ENCODE assay signal across 1 cellular context in genomic region chr16:30649725-30650368, GRCh38.
TF ChIP-seq lines count a peak whose summit lies in the region.

No MANE protein-coding gene starts in this region.

TF ChIP-seq in IMR-90, 13 proteins besides CTCF, POLR2A, EP300 and RAD21:
- no peak for TF ChIP-seq RFX5 (IDR thresholded peaks at IDR 0.05; ENCODE audit: low read depth, low read length)
- TF ChIP-seq FOS (IDR thresholded peaks at IDR 0.05; ENCODE audit: low read depth, low read length), result no peak
- TF ChIP-seq MXI1 (IDR thresholded peaks at IDR 0.05; ENCODE audit: borderline replicate concordance, low read depth, low read length), result no peak
- TF ChIP-seq MAZ (IDR thresholded peaks at IDR 0.05; ENCODE audit: borderline replicate concordance, low read depth, low read length), result no peak
- TF ChIP-seq BHLHE40 (IDR thresholded peaks at IDR 0.05; ENCODE audit: low read depth, low read length), result no peak
- TF ChIP-seq SMC3 (IDR thresholded peaks at IDR 0.05; ENCODE audit: low read depth, low read length), result no peak
- no peak for TF ChIP-seq MAFK (IDR thresholded peaks at IDR 0.05; ENCODE audit: low read depth, low read length)
- TF ChIP-seq CEBPB (IDR thresholded peaks at IDR 0.05; ENCODE audit: low read depth, low read length), result no peak
- no peak for TF ChIP-seq ELK1 (IDR thresholded peaks at IDR 0.05; ENCODE audit: borderline replicate concordance, low read depth, low read length)
- no peak for TF ChIP-seq RCOR1 (IDR thresholded peaks at IDR 0.05; ENCODE audit: insufficient replicate concordance, low read length)
- no peak for TF ChIP-seq USF2 (IDR thresholded peaks at IDR 0.05; ENCODE audit: low read depth, low read length)
- no peak for TF ChIP-seq CHD1 (IDR thresholded peaks at IDR 0.05; ENCODE audit: low read depth, low read length)
- no peak for TF ChIP-seq NFE2L2 (IDR thresholded peaks at IDR 0.05; ENCODE audit: low read depth, low read length)
